1 cellular context compared by ENCODE assay signal in the genomic region with DNA sequence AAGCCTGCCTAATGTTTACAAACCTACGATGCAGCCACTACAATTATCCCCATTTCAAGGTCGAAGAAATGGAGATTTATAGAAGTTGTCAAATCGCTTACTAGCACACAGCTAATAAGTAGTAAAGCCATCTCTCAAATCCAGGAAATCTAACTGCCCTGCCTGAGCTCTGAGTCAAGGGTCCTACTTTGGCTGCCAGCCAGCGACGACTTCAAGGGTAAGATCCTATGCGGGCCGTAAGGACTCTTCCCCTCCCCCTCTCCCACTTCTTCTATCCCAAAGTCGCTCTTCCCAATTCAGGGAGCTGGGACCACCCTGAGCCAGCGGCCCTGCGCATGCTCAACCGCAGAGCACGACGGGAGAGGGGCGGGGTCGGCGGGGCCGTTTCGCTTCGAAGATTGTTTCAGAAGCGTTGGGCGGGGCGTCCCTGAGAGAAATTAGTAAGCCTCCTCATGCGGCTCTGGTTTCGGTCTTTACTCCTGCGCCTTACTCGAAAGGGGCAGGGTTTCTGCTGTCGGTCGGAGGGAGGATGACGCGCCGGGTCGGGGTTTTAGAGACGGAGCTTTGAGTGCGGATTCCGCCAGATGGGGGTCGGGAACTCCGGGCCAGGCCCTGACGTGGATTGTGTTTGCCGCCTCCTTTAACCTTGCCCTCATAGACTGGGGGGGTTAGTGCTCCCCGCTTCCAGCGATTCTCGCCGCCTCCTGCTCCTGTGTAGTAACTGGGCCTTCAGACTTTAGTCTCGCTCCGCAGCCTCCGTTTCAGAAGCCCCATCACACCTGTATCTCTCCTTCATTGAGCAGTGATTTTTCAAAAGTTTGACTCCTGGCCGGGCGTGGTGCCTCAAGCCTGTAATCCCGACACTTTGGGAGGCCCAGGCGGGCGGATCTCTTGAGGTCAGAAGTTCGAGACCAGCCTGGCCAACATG.
A peak's percentile ranks its signal among the peaks of the same experiment; 100 is the strongest.
TF ChIP-seq lines count a peak whose summit lies in the region.

A gene (plus strand): TSS at position 383 of the 928 bp plus-strand sequence. CDS start 14,603 bp downstream, outside the sequence.

TF ChIP-seq in HepG2, 621 proteins besides CTCF, POLR2A, EP300 and RAD21 (continued from another document and continues in another):
- TF ChIP-seq SNAI1 (CRISPR knock-in tag; IDR thresholded peaks at IDR 0.05; ENCODE audit: borderline replicate concordance) (no peak), ZKSCAN5 (CRISPR knock-in tag; IDR thresholded peaks at IDR 0.05) (no peak), SMARCC2 (IDR thresholded peaks at IDR 0.05) (no peak), MYNN (CRISPR knock-in tag; IDR thresholded peaks at IDR 0.05; ENCODE audit: low read depth) (no peak), NR2F1 (CRISPR knock-in tag; IDR thresholded peaks at IDR 0.05) (no peak), CCAR2 (optimal IDR thresholded peaks at IDR 0.05; ENCODE audit: low read depth, low read length) (no peak), ZNF205 (CRISPR knock-in tag; IDR thresholded peaks at IDR 0.05) (no peak), SMAD1 (CRISPR knock-in tag; IDR thresholded peaks at IDR 0.05; ENCODE audit: borderline replicate concordance, low read depth) (no peak), NRL (CRISPR knock-in tag; IDR thresholded peaks at IDR 0.05; ENCODE audit: borderline replicate concordance) (peak; percentile 97), REXO4 (CRISPR knock-in tag; IDR thresholded peaks at IDR 0.05; ENCODE audit: borderline replicate concordance) (no peak), ZMAT3 (CRISPR knock-in tag; conservative IDR thresholded peaks at IDR 0.05) (0 out of 2 replicates have a peak, but pooled peaks have one; percentile 40), FOXA3 (CRISPR knock-in tag; IDR thresholded peaks at IDR 0.05) (no peak), NFYB (CRISPR knock-in tag; IDR thresholded peaks at IDR 0.05) (peak; percentile 5; the same call in 1 of the 2 replicates), KLF9 (CRISPR knock-in tag; IDR thresholded peaks at IDR 0.05; ENCODE audit: low read depth) (peak; percentile 18; the same call in 1 of the 2 replicates), REPIN1 (CRISPR knock-in tag; IDR thresholded peaks at IDR 0.05; ENCODE audit: borderline replicate concordance, low read depth) (no peak; the same call in 1 of the 2 replicates), JDP2 (CRISPR knock-in tag; IDR thresholded peaks at IDR 0.05; ENCODE audit: borderline replicate concordance) (no peak), SSRP1 (CRISPR knock-in tag; IDR thresholded peaks at IDR 0.05) (no peak), BHLHE40 (IDR thresholded peaks at IDR 0.05; ENCODE audit: low read length) (no peak), ZNF3 (CRISPR knock-in tag; IDR thresholded peaks at IDR 0.05) (no peak), SP1 (IDR thresholded peaks at IDR 0.05) (no peak), SP1 (CRISPR knock-in tag; IDR thresholded peaks at IDR 0.05) (peak; percentile 79), EZH2 (conservative IDR thresholded peaks at IDR 0.05; ENCODE audit: low read depth, low read length) (no peak), RFX3 (CRISPR knock-in tag; IDR thresholded peaks at IDR 0.05) (no peak), NFIB (CRISPR knock-in tag; IDR thresholded peaks at IDR 0.05; ENCODE audit: borderline replicate concordance) (no peak), HNRNPUL1 (IDR thresholded peaks at IDR 0.05; ENCODE audit: low read depth, low read length) (no peak), ZNF674 (CRISPR knock-in tag; IDR thresholded peaks at IDR 0.05; ENCODE audit: low read depth) (no peak), ELF4 (CRISPR knock-in tag; IDR thresholded peaks at IDR 0.05; ENCODE audit: borderline replicate concordance) (0 out of 2 replicates have a peak, but pooled peaks have one; percentile 35), ZFX (CRISPR knock-in tag; IDR thresholded peaks at IDR 0.05; ENCODE audit: low read depth) (peak; percentile 90), ZNF562 (CRISPR knock-in tag; IDR thresholded peaks at IDR 0.05; ENCODE audit: borderline replicate concordance) (no peak), AGO2 (optimal IDR thresholded peaks at IDR 0.05; ENCODE audit: low read depth, low read length) (no peak), ZNF430 (CRISPR knock-in tag; IDR thresholded peaks at IDR 0.05) (no peak), TRIM24 (CRISPR knock-in tag; IDR thresholded peaks at IDR 0.05) (no peak), ZSCAN22 (CRISPR knock-in tag; IDR thresholded peaks at IDR 0.05) (0 out of 2 replicates have a peak, but pooled peaks have one; percentile 54), ZNF775 (CRISPR knock-in tag; IDR thresholded peaks at IDR 0.05; ENCODE audit: borderline replicate concordance) (no peak), YEATS2 (CRISPR knock-in tag; IDR thresholded peaks at IDR 0.05; ENCODE audit: borderline replicate concordance) (peak; percentile 90), ZNF713 (CRISPR knock-in tag; IDR thresholded peaks at IDR 0.05) (peak; percentile 44; the same call in 1 of the 2 replicates)
- TF ChIP-seq, protein P1, sequence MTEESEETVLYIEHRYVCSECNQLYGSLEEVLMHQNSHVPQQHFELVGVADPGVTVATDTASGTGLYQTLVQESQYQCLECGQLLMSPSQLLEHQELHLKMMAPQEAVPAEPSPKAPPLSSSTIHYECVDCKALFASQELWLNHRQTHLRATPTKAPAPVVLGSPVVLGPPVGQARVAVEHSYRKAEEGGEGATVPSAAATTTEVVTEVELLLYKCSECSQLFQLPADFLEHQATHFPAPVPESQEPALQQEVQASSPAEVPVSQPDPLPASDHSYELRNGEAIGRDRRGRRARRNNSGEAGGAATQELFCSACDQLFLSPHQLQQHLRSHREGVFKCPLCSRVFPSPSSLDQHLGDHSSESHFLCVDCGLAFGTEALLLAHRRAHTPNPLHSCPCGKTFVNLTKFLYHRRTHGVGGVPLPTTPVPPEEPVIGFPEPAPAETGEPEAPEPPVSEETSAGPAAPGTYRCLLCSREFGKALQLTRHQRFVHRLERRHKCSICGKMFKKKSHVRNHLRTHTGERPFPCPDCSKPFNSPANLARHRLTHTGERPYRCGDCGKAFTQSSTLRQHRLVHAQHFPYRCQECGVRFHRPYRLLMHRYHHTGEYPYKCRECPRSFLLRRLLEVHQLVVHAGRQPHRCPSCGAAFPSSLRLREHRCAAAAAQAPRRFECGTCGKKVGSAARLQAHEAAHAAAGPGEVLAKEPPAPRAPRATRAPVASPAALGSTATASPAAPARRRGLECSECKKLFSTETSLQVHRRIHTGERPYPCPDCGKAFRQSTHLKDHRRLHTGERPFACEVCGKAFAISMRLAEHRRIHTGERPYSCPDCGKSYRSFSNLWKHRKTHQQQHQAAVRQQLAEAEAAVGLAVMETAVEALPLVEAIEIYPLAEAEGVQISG (CRISPR knock-in tag; IDR thresholded peaks at IDR 0.05), result peak; percentile 46; the same call in 1 of the 2 replicates
- TF ChIP-seq, protein P2, sequence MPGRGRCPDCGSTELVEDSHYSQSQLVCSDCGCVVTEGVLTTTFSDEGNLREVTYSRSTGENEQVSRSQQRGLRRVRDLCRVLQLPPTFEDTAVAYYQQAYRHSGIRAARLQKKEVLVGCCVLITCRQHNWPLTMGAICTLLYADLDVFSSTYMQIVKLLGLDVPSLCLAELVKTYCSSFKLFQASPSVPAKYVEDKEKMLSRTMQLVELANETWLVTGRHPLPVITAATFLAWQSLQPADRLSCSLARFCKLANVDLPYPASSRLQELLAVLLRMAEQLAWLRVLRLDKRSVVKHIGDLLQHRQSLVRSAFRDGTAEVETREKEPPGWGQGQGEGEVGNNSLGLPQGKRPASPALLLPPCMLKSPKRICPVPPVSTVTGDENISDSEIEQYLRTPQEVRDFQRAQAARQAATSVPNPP (CRISPR knock-in tag; IDR thresholded peaks at IDR 0.05), result 0 out of 2 replicates have a peak, but pooled peaks have one; percentile 41
- TF ChIP-seq, protein P3, sequence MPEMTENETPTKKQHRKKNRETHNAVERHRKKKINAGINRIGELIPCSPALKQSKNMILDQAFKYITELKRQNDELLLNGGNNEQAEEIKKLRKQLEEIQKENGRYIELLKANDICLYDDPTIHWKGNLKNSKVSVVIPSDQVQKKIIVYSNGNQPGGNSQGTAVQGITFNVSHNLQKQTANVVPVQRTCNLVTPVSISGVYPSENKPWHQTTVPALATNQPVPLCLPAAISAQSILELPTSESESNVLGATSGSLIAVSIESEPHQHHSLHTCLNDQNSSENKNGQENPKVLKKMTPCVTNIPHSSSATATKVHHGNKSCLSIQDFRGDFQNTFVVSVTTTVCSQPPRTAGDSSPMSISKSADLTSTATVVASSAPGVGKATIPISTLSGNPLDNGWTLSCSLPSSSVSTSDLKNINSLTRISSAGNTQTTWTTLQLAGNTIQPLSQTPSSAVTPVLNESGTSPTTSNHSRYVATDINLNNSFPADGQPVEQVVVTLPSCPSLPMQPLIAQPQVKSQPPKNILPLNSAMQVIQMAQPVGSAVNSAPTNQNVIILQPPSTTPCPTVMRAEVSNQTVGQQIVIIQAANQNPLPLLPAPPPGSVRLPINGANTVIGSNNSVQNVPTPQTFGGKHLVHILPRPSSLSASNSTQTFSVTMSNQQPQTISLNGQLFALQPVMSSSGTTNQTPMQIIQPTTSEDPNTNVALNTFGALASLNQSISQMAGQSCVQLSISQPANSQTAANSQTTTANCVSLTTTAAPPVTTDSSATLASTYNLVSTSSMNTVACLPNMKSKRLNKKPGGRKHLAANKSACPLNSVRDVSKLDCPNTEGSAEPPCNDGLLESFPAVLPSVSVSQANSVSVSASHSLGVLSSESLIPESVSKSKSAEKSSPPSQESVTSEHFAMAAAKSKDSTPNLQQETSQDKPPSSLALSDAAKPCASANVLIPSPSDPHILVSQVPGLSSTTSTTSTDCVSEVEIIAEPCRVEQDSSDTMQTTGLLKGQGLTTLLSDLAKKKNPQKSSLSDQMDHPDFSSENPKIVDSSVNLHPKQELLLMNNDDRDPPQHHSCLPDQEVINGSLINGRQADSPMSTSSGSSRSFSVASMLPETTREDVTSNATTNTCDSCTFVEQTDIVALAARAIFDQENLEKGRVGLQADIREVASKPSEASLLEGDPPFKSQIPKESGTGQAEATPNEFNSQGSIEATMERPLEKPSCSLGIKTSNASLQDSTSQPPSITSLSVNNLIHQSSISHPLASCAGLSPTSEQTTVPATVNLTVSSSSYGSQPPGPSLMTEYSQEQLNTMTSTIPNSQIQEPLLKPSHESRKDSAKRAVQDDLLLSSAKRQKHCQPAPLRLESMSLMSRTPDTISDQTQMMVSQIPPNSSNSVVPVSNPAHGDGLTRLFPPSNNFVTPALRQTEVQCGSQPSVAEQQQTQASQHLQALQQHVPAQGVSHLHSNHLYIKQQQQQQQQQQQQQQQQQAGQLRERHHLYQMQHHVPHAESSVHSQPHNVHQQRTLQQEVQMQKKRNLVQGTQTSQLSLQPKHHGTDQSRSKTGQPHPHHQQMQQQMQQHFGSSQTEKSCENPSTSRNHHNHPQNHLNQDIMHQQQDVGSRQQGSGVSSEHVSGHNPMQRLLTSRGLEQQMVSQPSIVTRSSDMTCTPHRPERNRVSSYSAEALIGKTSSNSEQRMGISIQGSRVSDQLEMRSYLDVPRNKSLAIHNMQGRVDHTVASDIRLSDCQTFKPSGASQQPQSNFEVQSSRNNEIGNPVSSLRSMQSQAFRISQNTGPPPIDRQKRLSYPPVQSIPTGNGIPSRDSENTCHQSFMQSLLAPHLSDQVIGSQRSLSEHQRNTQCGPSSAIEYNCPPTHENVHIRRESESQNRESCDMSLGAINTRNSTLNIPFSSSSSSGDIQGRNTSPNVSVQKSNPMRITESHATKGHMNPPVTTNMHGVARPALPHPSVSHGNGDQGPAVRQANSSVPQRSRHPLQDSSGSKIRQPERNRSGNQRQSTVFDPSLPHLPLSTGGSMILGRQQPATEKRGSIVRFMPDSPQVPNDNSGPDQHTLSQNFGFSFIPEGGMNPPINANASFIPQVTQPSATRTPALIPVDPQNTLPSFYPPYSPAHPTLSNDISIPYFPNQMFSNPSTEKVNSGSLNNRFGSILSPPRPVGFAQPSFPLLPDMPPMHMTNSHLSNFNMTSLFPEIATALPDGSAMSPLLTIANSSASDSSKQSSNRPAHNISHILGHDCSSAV (CRISPR knock-in tag; IDR thresholded peaks at IDR 0.05; ENCODE audit: borderline replicate concordance), result no peak
- TF ChIP-seq, protein P4, sequence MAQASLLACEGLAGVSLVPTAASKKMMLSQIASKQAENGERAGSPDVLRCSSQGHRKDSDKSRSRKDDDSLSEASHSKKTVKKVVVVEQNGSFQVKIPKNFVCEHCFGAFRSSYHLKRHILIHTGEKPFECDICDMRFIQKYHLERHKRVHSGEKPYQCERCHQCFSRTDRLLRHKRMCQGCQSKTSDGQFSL (CRISPR knock-in tag; IDR thresholded peaks at IDR 0.05), result no peak
- TF ChIP-seq, protein P5, sequence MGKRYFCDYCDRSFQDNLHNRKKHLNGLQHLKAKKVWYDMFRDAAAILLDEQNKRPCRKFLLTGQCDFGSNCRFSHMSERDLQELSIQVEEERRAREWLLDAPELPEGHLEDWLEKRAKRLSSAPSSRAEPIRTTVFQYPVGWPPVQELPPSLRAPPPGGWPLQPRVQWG (CRISPR knock-in tag; IDR thresholded peaks at IDR 0.05; ENCODE audit: borderline replicate concordance, low read depth), result no peak
- TF ChIP-seq, protein P6, sequence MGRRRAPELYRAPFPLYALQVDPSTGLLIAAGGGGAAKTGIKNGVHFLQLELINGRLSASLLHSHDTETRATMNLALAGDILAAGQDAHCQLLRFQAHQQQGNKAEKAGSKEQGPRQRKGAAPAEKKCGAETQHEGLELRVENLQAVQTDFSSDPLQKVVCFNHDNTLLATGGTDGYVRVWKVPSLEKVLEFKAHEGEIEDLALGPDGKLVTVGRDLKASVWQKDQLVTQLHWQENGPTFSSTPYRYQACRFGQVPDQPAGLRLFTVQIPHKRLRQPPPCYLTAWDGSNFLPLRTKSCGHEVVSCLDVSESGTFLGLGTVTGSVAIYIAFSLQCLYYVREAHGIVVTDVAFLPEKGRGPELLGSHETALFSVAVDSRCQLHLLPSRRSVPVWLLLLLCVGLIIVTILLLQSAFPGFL (CRISPR knock-in tag; IDR thresholded peaks at IDR 0.05), result no peak
